ENCODE assay signal across 21 cellular contexts in genomic region chr11:79609511-79609910, GRCh38.
"Had no signal": no experiment of that assay in that cellular context is flagged by ENCODE, and none has a peak within 500 bp of the region (broad histone marks: within the 10 kb centered on the region; RNA-seq: fewer than 3 reads in every experiment).

No MANE protein-coding gene starts in this region.

- H3K4me1 ChIP-seq: SJCRH30 had no signal

- H3K9ac ChIP-seq: KMS-11 had no signal

- H3K36me3 ChIP-seq: SJCRH30 had no signal

- H3K4me3 ChIP-seq: K562, SJCRH30 had no signal

- H3K27ac ChIP-seq: HL-60, KMS-11, SJCRH30 had no signal

- H3K9me3 ChIP-seq: SJCRH30 had no signal

- ATAC-seq: K562, SK-N-SH treated with all-trans-retinoic acid at 6 μM for 48 hours had no signal

- DNase-seq: Kasumi-1, MM.1S, NCI-H1092 treated with DMSO at 0.1 percent for 48 hours, NCI-H1436, NCI-H187, NCI-H2029, NCI-H2081 treated with DMSO at 0.1 percent for 48 hours, NCI-H2171, NCI-H226, NCI-H446, NCI-H510A, NCI-H524 treated with DMSO at 0.1 percent for 48 hours, NCI-H69, NCI-H774, RPMI8226, SHP77 treated with DMSO at 0.1 percent for 48 hours, SJCRH30 had no signal

- H3K4me2 ChIP-seq: KMS-11 had no signal

- H3K27me3 ChIP-seq: SJCRH30 had no signal
